Comparison of ENCODE assay signal across 13 cellular contexts in the genomic region with DNA sequence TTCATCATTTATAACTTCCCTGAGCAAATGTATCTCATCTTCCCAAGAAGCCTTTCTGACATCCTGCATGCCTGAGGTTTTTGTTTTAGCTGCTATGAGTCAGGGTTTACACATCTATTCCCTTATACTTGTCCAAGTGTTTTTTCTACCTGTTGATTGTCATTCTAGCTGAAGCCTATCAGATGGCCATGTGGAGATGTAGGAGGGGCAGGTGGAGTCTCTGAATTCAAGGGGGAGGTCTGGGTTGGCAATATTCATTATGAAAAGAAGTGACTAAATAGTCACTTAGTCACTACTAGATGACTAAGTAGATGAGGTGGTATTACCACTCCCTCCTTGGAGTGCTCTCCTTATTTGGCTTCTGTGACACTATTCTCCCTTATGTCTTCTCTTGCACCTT. TPM values are rescaled to one million over a fixed set of nuclear protein-coding genes. Genes with fewer than 3 reads are reported as not detected.
DNase-seq lines count a peak whose midpoint lies in the region; ATAC-seq lines count a peak whose summit lies in the region.
"Had no signal": no experiment of that assay in that cellular context is flagged by ENCODE, and none has a peak within 500 bp of the region (broad histone marks: within the 10 kb centered on the region; RNA-seq: fewer than 3 reads in every experiment).

No MANE protein-coding gene starts in this region.

- H3K36me3 Mint-ChIP-seq in activated CD4-positive, alpha-beta memory T cell treated with anti-CD3 and anti-CD28 coated beads for 36 hours, result no peaks in the 10 kb centered on the region
- no peaks in the 10 kb centered on the region for H3K36me3 Mint-ChIP-seq in activated CD4-positive, alpha-beta memory T cell treated with anti-CD3 and anti-CD28 coated beads, Interleukin-2, amount 10 ng/mL, durations not matched to agents 7 days and 5 days (ENCODE audit: low read depth)
- H3K36me3 Mint-ChIP-seq in immature natural killer cell, result no peaks in the 10 kb centered on the region

- no peaks in the 10 kb centered on the region for H3K36me3 ChIP-seq in skeletal muscle tissue (ENCODE audit: control insufficient read depth in 3 of 3, insufficient read depth in 3 of 3, low read length in 3 of 3)
- H3K36me3 ChIP-seq: SJCRH30 had no signal

- no peak overlapping the region for H3K4me3 ChIP-seq in skeletal muscle tissue (ENCODE audit: low read length in 3 of 3)
- H3K4me3 ChIP-seq: SJCRH30 had no signal

- H3K4me1 Mint-ChIP-seq in activated CD4-positive, alpha-beta memory T cell treated with anti-CD3 and anti-CD28 coated beads for 36 hours (ENCODE audit: low read depth), result peaks cover 8% of the 10 kb centered on the region
- no peaks in the 10 kb centered on the region for H3K4me1 Mint-ChIP-seq in activated CD4-positive, alpha-beta memory T cell treated with anti-CD3 and anti-CD28 coated beads, Interleukin-2, amount 10 ng/mL, durations not matched to agents 7 days and 5 days
- no peaks in the 10 kb centered on the region for H3K4me1 Mint-ChIP-seq in immature natural killer cell

- intact Hi-C loops in activated CD4-positive, alpha-beta memory T cell treated with anti-CD3 and anti-CD28 coated beads for 36 hours (cut with micrococcal nuclease), result loop anchor here (1.0 kb wide), 1 partner anchor 208 kb away; no protein-coding TSS in a partner anchor

- H3K4me1 ChIP-seq in skeletal muscle tissue (ENCODE audit: control insufficient read depth in 3 of 3, insufficient read depth in 3 of 3, low read length in 3 of 3), result peaks cover 6 to 25% (median 11%) of the 10 kb centered on the region in 3 donors

- CTCF ChIA-PET in activated CD4-positive, alpha-beta memory T cell treated with anti-CD3 and anti-CD28 coated beads for 36 hours (lab: Charles Lee), result no interaction called here
- CTCF ChIA-PET in activated CD4-positive, alpha-beta memory T cell treated with anti-CD3 and anti-CD28 coated beads, Interleukin-2, amount 10 ng/mL, durations not matched to agents 7 days and 5 days (lab: Charles Lee), result no interaction called here

- H3K27me3 Mint-ChIP-seq in activated CD4-positive, alpha-beta memory T cell treated with anti-CD3 and anti-CD28 coated beads for 36 hours, result peaks cover 16% of the 10 kb centered on the region
- H3K27me3 Mint-ChIP-seq in activated CD4-positive, alpha-beta memory T cell treated with anti-CD3 and anti-CD28 coated beads, Interleukin-2, amount 10 ng/mL, durations not matched to agents 7 days and 5 days, result peaks cover 21% of the 10 kb centered on the region
- H3K27me3 Mint-ChIP-seq in immature natural killer cell (ENCODE audit: low read depth in 3 of 3), result peaks cover 0 to 7% (median 2%) of the 10 kb centered on the region in 3 donors

- H3K9me3 ChIP-seq in skeletal muscle tissue (ENCODE audit: control insufficient read depth in 3 of 3, low read length in 3 of 3), result no peaks in the 10 kb centered on the region
- H3K9me3 ChIP-seq: SJCRH30 had no signal

- H3K4me3 Mint-ChIP-seq in activated CD4-positive, alpha-beta memory T cell treated with anti-CD3 and anti-CD28 coated beads for 36 hours, result no peak overlapping the region
- H3K4me3 Mint-ChIP-seq in activated CD4-positive, alpha-beta memory T cell treated with anti-CD3 and anti-CD28 coated beads, Interleukin-2, amount 10 ng/mL, durations not matched to agents 7 days and 5 days, result no peak overlapping the region
- H3K4me3 Mint-ChIP-seq in immature natural killer cell, result no peak overlapping the region

- DNase-seq in activated CD4-positive, alpha-beta memory T cell treated with anti-CD3 and anti-CD28 coated beads for 36 hours, result peak; percentile 21
- DNase-seq in activated CD4-positive, alpha-beta memory T cell treated with anti-CD3 and anti-CD28 coated beads, Interleukin-2, amount 10 ng/mL, durations not matched to agents 7 days and 5 days, result no peak
- DNase-seq in M059J (ENCODE audit: low read depth) (peak; percentile 98), epithelial cell of prostate (ENCODE audit: low read depth, low spot score) (peak; percentile 98), immature natural killer cell (no peak)
- DNase-seq: amniotic stem cell, left cardiac atrium, SJCRH30 had no signal

- no peak for ATAC-seq in GM19463 (IDR thresholded peaks at IDR 0.05; ENCODE audit: unreplicated experiment)
- no peak for ATAC-seq in HG02678 (IDR thresholded peaks at IDR 0.05; ENCODE audit: unreplicated experiment)

- no peaks in the 10 kb centered on the region for H3K27me3 ChIP-seq in skeletal muscle tissue (ENCODE audit: control insufficient read depth in 3 of 3, insufficient read depth in 3 of 3, low read length in 3 of 3)
- H3K27me3 ChIP-seq: SJCRH30 had no signal

- H3K9ac ChIP-seq in skeletal muscle tissue (ENCODE audit: low read depth in 1 of 3, low read length in 3 of 3), result no peak overlapping the region

- H3K9me3 Mint-ChIP-seq in activated CD4-positive, alpha-beta memory T cell treated with anti-CD3 and anti-CD28 coated beads for 36 hours, result no peaks in the 10 kb centered on the region
- H3K9me3 Mint-ChIP-seq in activated CD4-positive, alpha-beta memory T cell treated with anti-CD3 and anti-CD28 coated beads, Interleukin-2, amount 10 ng/mL, durations not matched to agents 7 days and 5 days, result no peaks in the 10 kb centered on the region
- H3K9me3 Mint-ChIP-seq in immature natural killer cell, result no peaks in the 10 kb centered on the region

- POLR2A ChIA-PET in activated CD4-positive, alpha-beta memory T cell treated with anti-CD3 and anti-CD28 coated beads for 36 hours (lab: Charles Lee), result no interaction called here
- POLR2A ChIA-PET in activated CD4-positive, alpha-beta memory T cell treated with anti-CD3 and anti-CD28 coated beads, Interleukin-2, amount 10 ng/mL, durations not matched to agents 7 days and 5 days (lab: Charles Lee), result no interaction called here

- no peak overlapping the region for H3K27ac Mint-ChIP-seq in activated CD4-positive, alpha-beta memory T cell treated with anti-CD3 and anti-CD28 coated beads for 36 hours
- H3K27ac Mint-ChIP-seq in activated CD4-positive, alpha-beta memory T cell treated with anti-CD3 and anti-CD28 coated beads, Interleukin-2, amount 10 ng/mL, durations not matched to agents 7 days and 5 days, result no peak overlapping the region
- H3K27ac Mint-ChIP-seq in immature natural killer cell, result no peak overlapping the region

- peak overlapping the region; percentile 72 for H3K27ac ChIP-seq in epithelial cell of prostate
- peak overlapping the region; percentile 54 for H3K27ac ChIP-seq in skeletal muscle tissue (ENCODE audit: low read depth, low read length)
- H3K27ac ChIP-seq: SJCRH30 had no signal

RNA-seq across cellular contexts. Expression of a gene that starts 52.4 kb away (rescaled TPM):
- total RNA-seq in activated CD4-positive, alpha-beta memory T cell treated with anti-CD3 and anti-CD28 coated beads for 36 hours, result 1 to 10 TPM in 1 of 2 experiments, under 1 TPM in 1; 0.97 to 1.2 TPM
- total RNA-seq in activated CD4-positive, alpha-beta memory T cell treated with anti-CD3 and anti-CD28 coated beads, Interleukin-2, amount 10 ng/mL, durations not matched to agents 7 days and 5 days, result under 1 TPM in 1 of 2 experiments, not detected in 1; 0.33 TPM
- total RNA-seq in M059J (2014; rRNA removed; shearing (Covaris generic)), result not detected in 2 replicates
- not detected for total RNA-seq in skeletal muscle tissue
- polyA plus RNA-seq in immature natural killer cell, result 100 to 1,000 TPM in 1 of 3 donors, 10 to 100 TPM in 2; 40.1 to 123 (median 59.8) TPM
- total RNA-seq: endothelial cell of umbilical vein had no signal
- polyA plus RNA-seq: AG04450, endothelial cell of umbilical vein had no signal

Comparison
In these comparisons a context has a peak if more than half of its experiments do, and no peak if none do; other contexts are left out.
1. DNase-seq: peak in activated CD4-positive, alpha-beta memory T cell treated with anti-CD3 and anti-CD28 coated beads for 36 hours (single experiment), M059J (single experiment) and epithelial cell of prostate (single experiment); none in activated CD4-positive, alpha-beta memory T cell treated with anti-CD3 and anti-CD28 coated beads, Interleukin-2, amount 10 ng/mL, durations not matched to agents 7 days and 5 days (single experiment) and immature natural killer cell (0 of 3).